ENCODE assay signal across 1 cellular context in the genomic region with DNA sequence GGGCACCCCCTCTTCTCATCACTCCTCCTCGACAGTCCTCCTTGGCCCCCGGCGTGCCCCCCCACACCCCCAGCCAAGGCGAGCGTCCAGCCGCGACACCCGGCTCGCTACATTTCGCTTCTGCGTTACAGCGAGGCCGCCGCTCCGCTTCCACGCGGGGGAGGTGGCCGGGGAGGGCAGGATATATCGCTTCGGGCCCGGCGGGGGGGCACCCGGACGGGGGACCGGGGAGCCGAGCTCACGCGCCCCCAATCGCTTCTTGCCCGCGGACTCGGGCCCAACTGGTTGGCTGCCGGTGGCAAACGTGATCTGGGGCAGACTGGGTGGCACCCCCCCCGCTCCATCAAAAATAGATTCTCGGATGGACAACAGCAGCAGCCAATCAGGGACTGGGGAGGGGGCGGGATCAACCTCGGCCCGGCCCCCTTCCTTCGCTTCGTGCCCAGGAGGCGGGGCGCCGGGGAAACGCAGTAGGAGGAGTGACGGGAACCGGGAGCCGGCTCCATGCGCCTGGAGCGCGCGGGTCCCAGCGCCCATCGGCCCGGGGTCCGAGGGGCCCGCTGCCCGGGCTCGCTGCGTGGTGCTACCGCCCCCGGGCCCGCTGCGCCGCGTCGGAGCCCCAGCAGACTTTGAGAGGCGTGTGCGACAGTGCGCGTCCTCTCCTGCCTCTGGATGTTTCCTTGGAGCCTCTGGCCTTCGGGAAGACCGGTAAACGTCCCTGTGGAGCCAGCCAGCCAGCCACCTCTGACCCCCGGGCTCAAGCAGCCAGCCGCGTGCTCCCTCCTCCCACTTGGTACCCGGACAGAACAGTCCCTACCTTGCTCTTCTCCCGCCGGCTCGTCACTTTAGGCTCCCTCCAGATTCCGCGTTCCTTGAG.
TF ChIP-seq lines count a peak whose summit lies in the region.

A gene (minus strand): TSS at position 321 of the 877 bp plus-strand sequence. CDS start 2,757 bp downstream, outside the sequence.

TF ChIP-seq in WTC11, 78 proteins besides CTCF, POLR2A, EP300 and RAD21 (continued from another document):
- TF ChIP-seq, protein P1, sequence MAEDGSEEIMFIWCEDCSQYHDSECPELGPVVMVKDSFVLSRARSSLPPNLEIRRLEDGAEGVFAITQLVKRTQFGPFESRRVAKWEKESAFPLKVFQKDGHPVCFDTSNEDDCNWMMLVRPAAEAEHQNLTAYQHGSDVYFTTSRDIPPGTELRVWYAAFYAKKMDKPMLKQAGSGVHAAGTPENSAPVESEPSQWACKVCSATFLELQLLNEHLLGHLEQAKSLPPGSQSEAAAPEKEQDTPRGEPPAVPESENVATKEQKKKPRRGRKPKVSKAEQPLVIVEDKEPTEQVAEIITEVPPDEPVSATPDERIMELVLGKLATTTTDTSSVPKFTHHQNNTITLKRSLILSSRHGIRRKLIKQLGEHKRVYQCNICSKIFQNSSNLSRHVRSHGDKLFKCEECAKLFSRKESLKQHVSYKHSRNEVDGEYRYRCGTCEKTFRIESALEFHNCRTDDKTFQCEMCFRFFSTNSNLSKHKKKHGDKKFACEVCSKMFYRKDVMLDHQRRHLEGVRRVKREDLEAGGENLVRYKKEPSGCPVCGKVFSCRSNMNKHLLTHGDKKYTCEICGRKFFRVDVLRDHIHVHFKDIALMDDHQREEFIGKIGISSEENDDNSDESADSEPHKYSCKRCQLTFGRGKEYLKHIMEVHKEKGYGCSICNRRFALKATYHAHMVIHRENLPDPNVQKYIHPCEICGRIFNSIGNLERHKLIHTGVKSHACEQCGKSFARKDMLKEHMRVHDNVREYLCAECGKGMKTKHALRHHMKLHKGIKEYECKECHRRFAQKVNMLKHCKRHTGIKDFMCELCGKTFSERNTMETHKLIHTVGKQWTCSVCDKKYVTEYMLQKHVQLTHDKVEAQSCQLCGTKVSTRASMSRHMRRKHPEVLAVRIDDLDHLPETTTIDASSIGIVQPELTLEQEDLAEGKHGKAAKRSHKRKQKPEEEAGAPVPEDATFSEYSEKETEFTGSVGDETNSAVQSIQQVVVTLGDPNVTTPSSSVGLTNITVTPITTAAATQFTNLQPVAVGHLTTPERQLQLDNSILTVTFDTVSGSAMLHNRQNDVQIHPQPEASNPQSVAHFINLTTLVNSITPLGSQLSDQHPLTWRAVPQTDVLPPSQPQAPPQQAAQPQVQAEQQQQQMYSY (CRISPR knock-in tag; IDR thresholded peaks at IDR 0.05), result 0 out of 2 replicates have a peak, but pooled peaks have one; percentile 38
- TF ChIP-seq, protein P2, sequence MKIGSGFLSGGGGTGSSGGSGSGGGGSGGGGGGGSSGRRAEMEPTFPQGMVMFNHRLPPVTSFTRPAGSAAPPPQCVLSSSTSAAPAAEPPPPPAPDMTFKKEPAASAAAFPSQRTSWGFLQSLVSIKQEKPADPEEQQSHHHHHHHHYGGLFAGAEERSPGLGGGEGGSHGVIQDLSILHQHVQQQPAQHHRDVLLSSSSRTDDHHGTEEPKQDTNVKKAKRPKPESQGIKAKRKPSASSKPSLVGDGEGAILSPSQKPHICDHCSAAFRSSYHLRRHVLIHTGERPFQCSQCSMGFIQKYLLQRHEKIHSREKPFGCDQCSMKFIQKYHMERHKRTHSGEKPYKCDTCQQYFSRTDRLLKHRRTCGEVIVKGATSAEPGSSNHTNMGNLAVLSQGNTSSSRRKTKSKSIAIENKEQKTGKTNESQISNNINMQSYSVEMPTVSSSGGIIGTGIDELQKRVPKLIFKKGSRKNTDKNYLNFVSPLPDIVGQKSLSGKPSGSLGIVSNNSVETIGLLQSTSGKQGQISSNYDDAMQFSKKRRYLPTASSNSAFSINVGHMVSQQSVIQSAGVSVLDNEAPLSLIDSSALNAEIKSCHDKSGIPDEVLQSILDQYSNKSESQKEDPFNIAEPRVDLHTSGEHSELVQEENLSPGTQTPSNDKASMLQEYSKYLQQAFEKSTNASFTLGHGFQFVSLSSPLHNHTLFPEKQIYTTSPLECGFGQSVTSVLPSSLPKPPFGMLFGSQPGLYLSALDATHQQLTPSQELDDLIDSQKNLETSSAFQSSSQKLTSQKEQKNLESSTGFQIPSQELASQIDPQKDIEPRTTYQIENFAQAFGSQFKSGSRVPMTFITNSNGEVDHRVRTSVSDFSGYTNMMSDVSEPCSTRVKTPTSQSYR (CRISPR knock-in tag; IDR thresholded peaks at IDR 0.05), result no peak
- TF ChIP-seq RELA (CRISPR knock-in tag; IDR thresholded peaks at IDR 0.05; ENCODE audit: borderline replicate concordance), result no peak
- no peak for TF ChIP-seq IRF2 (CRISPR knock-in tag; IDR thresholded peaks at IDR 0.05; ENCODE audit: borderline replicate concordance, low read depth)
- no peak for TF ChIP-seq ELF4 (CRISPR knock-in tag; IDR thresholded peaks at IDR 0.05; ENCODE audit: low read depth)
- TF ChIP-seq GTF2I (CRISPR knock-in tag; conservative IDR thresholded peaks at IDR 0.05), result no peak
- TF ChIP-seq, protein P3, sequence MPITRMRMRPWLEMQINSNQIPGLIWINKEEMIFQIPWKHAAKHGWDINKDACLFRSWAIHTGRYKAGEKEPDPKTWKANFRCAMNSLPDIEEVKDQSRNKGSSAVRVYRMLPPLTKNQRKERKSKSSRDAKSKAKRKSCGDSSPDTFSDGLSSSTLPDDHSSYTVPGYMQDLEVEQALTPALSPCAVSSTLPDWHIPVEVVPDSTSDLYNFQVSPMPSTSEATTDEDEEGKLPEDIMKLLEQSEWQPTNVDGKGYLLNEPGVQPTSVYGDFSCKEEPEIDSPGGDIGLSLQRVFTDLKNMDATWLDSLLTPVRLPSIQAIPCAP (CRISPR knock-in tag; IDR thresholded peaks at IDR 0.05), result no peak
- no peak for TF ChIP-seq EMX1 (CRISPR knock-in tag; IDR thresholded peaks at IDR 0.05)
